ENCODE assay signal across 24 cellular contexts in genomic region chrX:140151316-140151715, GRCh38.
"Had no signal": no experiment of that assay in that cellular context is flagged by ENCODE, and none has a peak within 500 bp of the region (broad histone marks: within the 10 kb centered on the region; RNA-seq: fewer than 3 reads in every experiment).

No MANE protein-coding gene starts in this region.

- H3K9me3 Mint-ChIP-seq: memory B cell; natural killer cell; stimulated activated memory B cell treated with anti-CD40 and anti-IgM and Interleukin-4, amounts not matched to agents 10 μg/mL and 1 μg/mL and 100 μg/mL, for 72 hours; type B pancreatic cell had no signal

- H3K27me3 ChIP-seq: gastrocnemius medialis, ovary, spleen, testis, tibial artery had no signal

- H3K4me3 ChIP-seq: coronary artery, gastrocnemius medialis, lower lobe of right lung, ovary, psoas muscle, skin epidermis, spleen, testis, tibial artery had no signal

- H3K4me3 Mint-ChIP-seq: memory B cell; natural killer cell; stimulated activated memory B cell treated with anti-CD40 and anti-IgM and Interleukin-4, amounts not matched to agents 10 μg/mL and 1 μg/mL and 100 μg/mL, for 72 hours; type B pancreatic cell had no signal

- H3K4me1 Mint-ChIP-seq: memory B cell; natural killer cell; stimulated activated memory B cell treated with anti-CD40 and anti-IgM and Interleukin-4, amounts not matched to agents 10 μg/mL and 1 μg/mL and 100 μg/mL, for 72 hours had no signal

- H3K9me3 ChIP-seq: gastrocnemius medialis, lower lobe of right lung, ovary, psoas muscle, testis had no signal

- H3K4me1 ChIP-seq: gastrocnemius medialis, lower lobe of right lung, psoas muscle, spleen, testis, tibial artery had no signal

- ATAC-seq: gastrocnemius medialis; left ventricle myocardium superior; lower lobe of right lung; natural killer cell; psoas muscle; right cardiac atrium; stimulated activated memory B cell treated with anti-CD40 and anti-IgM and Interleukin-4, amounts not matched to agents 10 μg/mL and 1 μg/mL and 100 μg/mL, for 72 hours; stimulated activated naive CD8-positive, alpha-beta T cell treated with anti-CD3 and anti-CD28 coated beads, Interleukin-15, Interleukin-2, amounts not matched to agents 100 U/mL and 50 U/mL, for 24 hours had no signal

- H3K36me3 Mint-ChIP-seq: memory B cell; natural killer cell; stimulated activated memory B cell treated with anti-CD40 and anti-IgM and Interleukin-4, amounts not matched to agents 10 μg/mL and 1 μg/mL and 100 μg/mL, for 72 hours; type B pancreatic cell had no signal

- DNase-seq: dermis blood vessel endothelial cell; effector memory CD4-positive, alpha-beta T cell; gastrocnemius medialis; head of caudate nucleus; left ventricle myocardium superior; lower lobe of right lung; natural killer cell; occipital lobe; ovary; psoas muscle; right cardiac atrium; spleen; stimulated activated CD4-positive, alpha-beta T cell treated with anti-CD3 and anti-CD28 coated beads, Interleukin-4, amount 100 ng/mL, for 4 hours; stimulated activated naive CD8-positive, alpha-beta T cell treated with anti-CD3 and anti-CD28 coated beads, Interleukin-15, Interleukin-2, amounts not matched to agents 100 U/mL and 50 U/mL, for 24 hours; substantia nigra; testis; tibial artery had no signal

- H3K27me3 Mint-ChIP-seq: memory B cell; stimulated activated memory B cell treated with anti-CD40 and anti-IgM and Interleukin-4, amounts not matched to agents 10 μg/mL and 1 μg/mL and 100 μg/mL, for 72 hours; type B pancreatic cell had no signal

- FAIRE-seq: endothelial cell of umbilical vein, keratinocyte had no signal

- H3K27ac ChIP-seq: coronary artery, gastrocnemius medialis, lower lobe of right lung, ovary, psoas muscle, skin epidermis, spleen, testis, tibial artery had no signal

- H3K27ac Mint-ChIP-seq: memory B cell; natural killer cell; stimulated activated memory B cell treated with anti-CD40 and anti-IgM and Interleukin-4, amounts not matched to agents 10 μg/mL and 1 μg/mL and 100 μg/mL, for 72 hours; type B pancreatic cell had no signal

- H3K36me3 ChIP-seq: gastrocnemius medialis, lower lobe of right lung, ovary, spleen, tibial artery had no signal
